Comparison of ENCODE assay signal across 10 cellular contexts in genomic region chr1:169309178-169310166, GRCh38. TPM values are rescaled to one million over a fixed set of nuclear protein-coding genes. Genes with fewer than 3 reads are reported as not detected.
A peak's percentile ranks its signal among the peaks of the same experiment; 100 is the strongest.
DNase-seq lines count a peak whose midpoint lies in the region; ATAC-seq and TF ChIP-seq lines count a peak whose summit lies in the region.
"Had no signal": no experiment of that assay in that cellular context is flagged by ENCODE, and none has a peak within 500 bp of the region (broad histone marks: within the 10 kb centered on the region; RNA-seq: fewer than 3 reads in every experiment).

No MANE protein-coding gene starts in this region.

- POLR2A ChIA-PET in MCF 10A (lab: Yijun Ruan, JAX), result interaction anchor here (1.8 kb wide), 1 partner anchor 11 kb away, joined by 5 read pairs; no protein-coding TSS in a partner anchor
- POLR2A ChIA-PET in SK-N-SH (lab: Yijun Ruan, JAX), result no interaction called here

- H3K79me2 ChIP-seq in SK-N-SH (ENCODE audit: insufficient read depth), result 0 out of 2 replicates have a peak, but pooled peaks cover 3% of the 10 kb centered on the region

- H3K9me3 ChIP-seq in breast epithelium (no peaks in the 10 kb centered on the region), SK-N-SH (no peaks in the 10 kb centered on the region)

- H3K27ac ChIP-seq in breast epithelium (no peak overlapping the region), SK-N-SH (ENCODE audit: low read depth in 2 of 2, low read length in 1 of 2) (no peak overlapping the region)

- H3F3A ChIP-seq in SK-N-SH (replicated peaks; ENCODE audit: insufficient read depth), result peaks cover 18% of the 10 kb centered on the region

- no peaks in the 10 kb centered on the region for H4K20me1 ChIP-seq in SK-N-SH (ENCODE audit: insufficient read depth)

- TF ChIP-seq RAD21 in SK-N-SH (IDR thresholded peaks at IDR 0.05; ENCODE audit: low read length), result no peak

- BruUV-seq in MCF 10A (replicated peaks; lab: Mats Ljungman, UMichigan), result TSS peak; percentile 10

- DNase-seq in MCF 10A (ENCODE audit: unreplicated experiment) (no peak), breast epithelium (ENCODE audit: low spot score in 2 of 2) (no peak), NCI-H1092 treated with DMSO at 0.1 percent for 48 hours (lab: John Stamatoyannopoulos, UW) (no peak), foreskin melanocyte (no peak), NCI-H2081 treated with DMSO at 0.1 percent for 48 hours (lab: John Stamatoyannopoulos, UW) (no peak), SK-N-SH (no peak)
- DNase-seq in activated T-helper 2 cell treated with anti-CD3 and anti-CD28 coated beads, Interferon-gamma antibody, Interleukin-2, Interleukin-4, amounts not matched to agents 10 μg/mL and 5 μg/mL and 100 μg/mL, durations not matched to agents 14 hours and 24 hours and 36 hours (ENCODE audit: low spot score), result no peak
- DNase-seq: DMS153 had no signal

- H3K4me2 ChIP-seq in SK-N-SH, result no peak overlapping the region

- H3K4me1 ChIP-seq in breast epithelium, result no peaks in the 10 kb centered on the region
- H3K4me1 ChIP-seq in SK-N-SH (ENCODE audit: control insufficient read depth in 1 of 2, insufficient read depth in 2 of 2, low read depth in 1 of 2, low read length in 1 of 2), result peaks cover 2 to 16% of the 10 kb centered on the region in 2 experiments; a peak in 3 of 4 replicates

- H2AFZ ChIP-seq in SK-N-SH (ENCODE audit: low read depth), result no peak overlapping the region

- intact Hi-C loops in MCF 10A (cut with micrococcal nuclease) (no loop called here), breast epithelium (cut with DNase I; ENCODE audit: low total_unique reads) (loop anchor here (10.0 kb wide), 1 partner anchor 1095 kb away; no protein-coding TSS in a partner anchor)
- intact Hi-C loops in activated T-helper 2 cell treated with anti-CD3 and anti-CD28 coated beads, Interferon-gamma antibody, Interleukin-2, Interleukin-4, amounts not matched to agents 10 μg/mL and 5 μg/mL and 100 μg/mL, durations not matched to agents 14 hours and 24 hours and 36 hours (cut with micrococcal nuclease), result loop anchor here (5.0 kb wide), 1 partner anchor 178 kb away; the partner anchor contains the start of gene SLC19A2

- H3K27me3 ChIP-seq in breast epithelium (no peaks in the 10 kb centered on the region), SK-N-SH (ENCODE audit: insufficient read depth) (no peaks in the 10 kb centered on the region)

- H3K9me3 Mint-ChIP-seq in MCF 10A (ENCODE audit: unreplicated experiment), result peaks cover 11% of the 10 kb centered on the region
- H3K9me3 Mint-ChIP-seq in activated T-helper 2 cell treated with anti-CD3 and anti-CD28 coated beads, Interferon-gamma antibody, Interleukin-2, Interleukin-4, amounts not matched to agents 10 μg/mL and 5 μg/mL and 100 μg/mL, durations not matched to agents 14 hours and 24 hours and 36 hours, result no peaks in the 10 kb centered on the region

- no peak overlapping the region for H3K4me3 Mint-ChIP-seq in MCF 10A (ENCODE audit: unreplicated experiment)
- peak overlapping the region; percentile 26 for H3K4me3 Mint-ChIP-seq in activated T-helper 2 cell treated with anti-CD3 and anti-CD28 coated beads, Interferon-gamma antibody, Interleukin-2, Interleukin-4, amounts not matched to agents 10 μg/mL and 5 μg/mL and 100 μg/mL, durations not matched to agents 14 hours and 24 hours and 36 hours (ENCODE audit: low read depth)

- no peaks in the 10 kb centered on the region for H3K27me3 Mint-ChIP-seq in MCF 10A (ENCODE audit: insufficient read depth, unreplicated experiment)
- no peaks in the 10 kb centered on the region for H3K27me3 Mint-ChIP-seq in activated T-helper 2 cell treated with anti-CD3 and anti-CD28 coated beads, Interferon-gamma antibody, Interleukin-2, Interleukin-4, amounts not matched to agents 10 μg/mL and 5 μg/mL and 100 μg/mL, durations not matched to agents 14 hours and 24 hours and 36 hours (ENCODE audit: low read depth)

- H3K9me2 ChIP-seq in SK-N-SH, result no peaks in the 10 kb centered on the region

- 90% methylated on average over 7 of the region's 7 CpGs for WGBS in SK-N-SH (ENCODE audit: low lambda C conversion rate)

- H3K27ac Mint-ChIP-seq in MCF 10A (ENCODE audit: low read depth, unreplicated experiment), result no peak overlapping the region
- H3K27ac Mint-ChIP-seq in activated T-helper 2 cell treated with anti-CD3 and anti-CD28 coated beads, Interferon-gamma antibody, Interleukin-2, Interleukin-4, amounts not matched to agents 10 μg/mL and 5 μg/mL and 100 μg/mL, durations not matched to agents 14 hours and 24 hours and 36 hours, result no peak overlapping the region
- H3K27ac Mint-ChIP-seq: activated naive CD4-positive, alpha-beta T cell treated with anti-CD3 and anti-CD28 coated beads, Interleukin-2, amount 50 U/mL, for 72 hours had no signal

- H3K36me3 ChIP-seq in breast epithelium (no peaks in the 10 kb centered on the region), SK-N-SH (replicated peaks in 1 of 2; ENCODE audit: control insufficient read depth in 1 of 2, insufficient read depth in 2 of 2, low read length in 1 of 2) (peaks cover 9 to 24% of the 10 kb centered on the region in 2 experiments)

- peak; percentile 58 for ATAC-seq in HG03095 (IDR thresholded peaks at IDR 0.05; ENCODE audit: unreplicated experiment)

- no peak for TF ChIP-seq POLR2A in breast epithelium (IDR thresholded peaks at IDR 0.05)

- H3K9ac ChIP-seq in SK-N-SH, result no peak overlapping the region

- CTCF ChIA-PET in MCF 10A (lab: Yijun Ruan, JAX), result interaction anchor here (0.5 to 2.0 kb wide), 3 partner anchors 198 to 1090 kb away, joined by 3 to 4 read pairs (median 3); no protein-coding TSS in a partner anchor
- CTCF ChIA-PET in SK-N-SH (lab: Yijun Ruan, JAX), result interaction anchor here (1.0 to 1.7 kb wide), 2 partner anchors 76 to 706 kb away, joined by 3 to 7 read pairs; no protein-coding TSS in a partner anchor

- TF ChIP-seq EP300 in SK-N-SH (IDR thresholded peaks at IDR 0.05; ENCODE audit: borderline replicate concordance in 1 of 2, low read depth in 1 of 2, low read length in 1 of 2), result no peak

- peaks cover 9% of the 10 kb centered on the region for H3K4me1 Mint-ChIP-seq in MCF 10A (ENCODE audit: insufficient read depth, unreplicated experiment)
- H3K4me1 Mint-ChIP-seq in activated T-helper 2 cell treated with anti-CD3 and anti-CD28 coated beads, Interferon-gamma antibody, Interleukin-2, Interleukin-4, amounts not matched to agents 10 μg/mL and 5 μg/mL and 100 μg/mL, durations not matched to agents 14 hours and 24 hours and 36 hours (ENCODE audit: low read depth), result peaks cover 34% of the 10 kb centered on the region

- H3K4me3 ChIP-seq in breast epithelium (peak overlapping the region in 1 of 3 donors; percentile 13), SK-N-SH (ENCODE audit: low read depth in 2 of 2, low read length in 1 of 2) (no peak overlapping the region)

- H3K36me3 Mint-ChIP-seq in MCF 10A (ENCODE audit: insufficient read depth, unreplicated experiment), result peaks cover 17% of the 10 kb centered on the region
- H3K36me3 Mint-ChIP-seq in activated T-helper 2 cell treated with anti-CD3 and anti-CD28 coated beads, Interferon-gamma antibody, Interleukin-2, Interleukin-4, amounts not matched to agents 10 μg/mL and 5 μg/mL and 100 μg/mL, durations not matched to agents 14 hours and 24 hours and 36 hours (ENCODE audit: low read depth), result peaks cover 39% of the 10 kb centered on the region

- TF ChIP-seq CTCF in MCF 10A (IDR thresholded peaks at IDR 0.05; ENCODE audit: unreplicated experiment) (no peak), breast epithelium (IDR thresholded peaks at IDR 0.05) (no peak), SK-N-SH (IDR thresholded peaks at IDR 0.05) (no peak)

TF ChIP-seq in SK-N-SH, 30 proteins besides CTCF, POLR2A, EP300 and RAD21 (continues in another document):
- TF ChIP-seq TAF1 (IDR thresholded peaks at IDR 0.05; ENCODE audit: borderline replicate concordance, low read depth, low read length), result no peak
- no peak for TF ChIP-seq TCF12 (IDR thresholded peaks at IDR 0.05)
- no peak for TF ChIP-seq FOXM1 (IDR thresholded peaks at IDR 0.05; ENCODE audit: low read depth)
- no peak for TF ChIP-seq ELF1 (IDR thresholded peaks at IDR 0.05)
- no peak for TF ChIP-seq MEF2A (IDR thresholded peaks at IDR 0.05; ENCODE audit: borderline replicate concordance, low read depth)
- TF ChIP-seq FOSL2 (IDR thresholded peaks at IDR 0.05; ENCODE audit: borderline replicate concordance, low read depth), result no peak
- no peak for TF ChIP-seq NRF1 (IDR thresholded peaks at IDR 0.05; ENCODE audit: low read depth, low read length)
- no peak for TF ChIP-seq RCOR1 (IDR thresholded peaks at IDR 0.05; ENCODE audit: low read length)
- no peak for TF ChIP-seq SMC3 (IDR thresholded peaks at IDR 0.05; ENCODE audit: low read depth, low read length)
- TF ChIP-seq, protein P1, sequence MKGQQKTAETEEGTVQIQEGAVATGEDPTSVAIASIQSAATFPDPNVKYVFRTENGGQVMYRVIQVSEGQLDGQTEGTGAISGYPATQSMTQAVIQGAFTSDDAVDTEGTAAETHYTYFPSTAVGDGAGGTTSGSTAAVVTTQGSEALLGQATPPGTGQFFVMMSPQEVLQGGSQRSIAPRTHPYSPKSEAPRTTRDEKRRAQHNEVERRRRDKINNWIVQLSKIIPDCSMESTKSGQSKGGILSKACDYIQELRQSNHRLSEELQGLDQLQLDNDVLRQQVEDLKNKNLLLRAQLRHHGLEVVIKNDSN (IDR thresholded peaks at IDR 0.05; ENCODE audit: borderline replicate concordance, low read depth), result no peak
- TF ChIP-seq FOXJ3 (CRISPR knock-in tag; IDR thresholded peaks at IDR 0.05), result no peak
- TF ChIP-seq RFX5 (IDR thresholded peaks at IDR 0.05; ENCODE audit: low read length), result no peak
- TF ChIP-seq GATA2 (CRISPR knock-in tag; IDR thresholded peaks at IDR 0.05), result no peak
- no peak for TF ChIP-seq YY1 (IDR thresholded peaks at IDR 0.05; ENCODE audit: low read depth)

RNA-seq across cellular contexts. Expression of gene NME7, which starts 58.1 kb away (rescaled TPM):
- total RNA-seq in MCF 10A (2022) (36.5 and 46.8 TPM in 2 replicates), breast epithelium (10 to 100 TPM; 13.0 to 22.8 (median 16.7) TPM)
- total RNA-seq in activated T-helper 2 cell treated with anti-CD3 and anti-CD28 coated beads, Interferon-gamma antibody, Interleukin-2, Interleukin-4, amounts not matched to agents 10 μg/mL and 5 μg/mL and 100 μg/mL, durations not matched to agents 14 hours and 24 hours and 36 hours, result 14.1 and 23.4 TPM in 2 replicates
- 13.7 and 20.6 TPM in 2 replicates for polyA plus RNA-seq in SK-N-SH (2012; rRNA removed)
- polyA plus RNA-seq in SK-N-SH (2012; cell fraction: cytosol; rRNA removed), result 26.0 and 38.4 TPM in 2 replicates
- polyA plus RNA-seq in SK-N-SH (2012; cell fraction: nucleus; rRNA removed), result 4.0 and 10.8 TPM in 2 replicates

RNA-seq across cellular contexts. Expression of gene BLZF1, which starts 58.5 kb away (rescaled TPM):
- total RNA-seq in MCF 10A (2022) (57.8 and 66.1 TPM in 2 replicates), breast epithelium (10 to 100 TPM; 22.0 to 34.8 (median 27.7) TPM)
- 11.8 and 11.9 TPM in 2 replicates for total RNA-seq in activated T-helper 2 cell treated with anti-CD3 and anti-CD28 coated beads, Interferon-gamma antibody, Interleukin-2, Interleukin-4, amounts not matched to agents 10 μg/mL and 5 μg/mL and 100 μg/mL, durations not matched to agents 14 hours and 24 hours and 36 hours
- 9.5 and 16.0 TPM in 2 replicates for polyA plus RNA-seq in SK-N-SH (2012; rRNA removed)
- polyA plus RNA-seq in SK-N-SH (2012; cell fraction: cytosol; rRNA removed), result 16.9 and 22.2 TPM in 2 replicates
- polyA plus RNA-seq in SK-N-SH (2012; cell fraction: nucleus; rRNA removed), result 8.8 and 21.0 TPM in 2 replicates
